In genomic region chr4:38062088-38062893, GRCh38 we compare ENCODE assay signal across 1 cellular context.
TF ChIP-seq lines count a peak whose summit lies in the region.

No MANE protein-coding gene starts in this region.

TF ChIP-seq in GM12878, 131 proteins besides CTCF, POLR2A, EP300 and RAD21 (continued from another document):
- no peak for TF ChIP-seq BACH1 (IDR thresholded peaks at IDR 0.05; ENCODE audit: borderline replicate concordance)
- no peak for TF ChIP-seq ASH2L (IDR thresholded peaks at IDR 0.05; ENCODE audit: borderline replicate concordance, low read depth)
- no peak for TF ChIP-seq CHD1 (IDR thresholded peaks at IDR 0.05; ENCODE audit: low read depth, low read length)
- no peak for TF ChIP-seq SRF (IDR thresholded peaks at IDR 0.05; ENCODE audit: low read depth in 2 of 2, low read length in 2 of 2)
- TF ChIP-seq ZSCAN29 (IDR thresholded peaks at IDR 0.05), result no peak
- no peak for TF ChIP-seq NRF1 (conservative IDR thresholded peaks at IDR 0.05; ENCODE audit: low read depth, low read length)
- no peak for TF ChIP-seq HCFC1 (IDR thresholded peaks at IDR 0.05; ENCODE audit: low read length)
- no peak for TF ChIP-seq EED (IDR thresholded peaks at IDR 0.05; ENCODE audit: low read depth)
- TF ChIP-seq BCLAF1 (IDR thresholded peaks at IDR 0.05), result no peak
- no peak for TF ChIP-seq HSF1 (IDR thresholded peaks at IDR 0.05; ENCODE audit: low read depth, low read length)
- TF ChIP-seq REST (IDR thresholded peaks at IDR 0.05; ENCODE audit: low read depth, low read length), result no peak
- no peak for TF ChIP-seq E4F1 (IDR thresholded peaks at IDR 0.05; ENCODE audit: borderline replicate concordance, partially characterized antibody)
- no peak for TF ChIP-seq ZBTB33 (IDR thresholded peaks at IDR 0.05)
- TF ChIP-seq ZNF384 (IDR thresholded peaks at IDR 0.05; ENCODE audit: borderline replicate concordance, low read depth, low read length), result peak; percentile 91
- TF ChIP-seq RUNX3 (IDR thresholded peaks at IDR 0.05; ENCODE audit: low read length), result peak; percentile 64
- no peak for TF ChIP-seq TCF12 (IDR thresholded peaks at IDR 0.05; ENCODE audit: low read depth, low read length)
- TF ChIP-seq CBX5 (IDR thresholded peaks at IDR 0.05; ENCODE audit: low read depth), result no peak
- no peak for TF ChIP-seq RB1 (IDR thresholded peaks at IDR 0.05; ENCODE audit: borderline replicate concordance)
- no peak for TF ChIP-seq BMI1 (IDR thresholded peaks at IDR 0.05; ENCODE audit: borderline replicate concordance)
- TF ChIP-seq DPF2 (IDR thresholded peaks at IDR 0.05), result no peak
